11 cellular contexts compared by ENCODE assay signal in the genomic region with DNA sequence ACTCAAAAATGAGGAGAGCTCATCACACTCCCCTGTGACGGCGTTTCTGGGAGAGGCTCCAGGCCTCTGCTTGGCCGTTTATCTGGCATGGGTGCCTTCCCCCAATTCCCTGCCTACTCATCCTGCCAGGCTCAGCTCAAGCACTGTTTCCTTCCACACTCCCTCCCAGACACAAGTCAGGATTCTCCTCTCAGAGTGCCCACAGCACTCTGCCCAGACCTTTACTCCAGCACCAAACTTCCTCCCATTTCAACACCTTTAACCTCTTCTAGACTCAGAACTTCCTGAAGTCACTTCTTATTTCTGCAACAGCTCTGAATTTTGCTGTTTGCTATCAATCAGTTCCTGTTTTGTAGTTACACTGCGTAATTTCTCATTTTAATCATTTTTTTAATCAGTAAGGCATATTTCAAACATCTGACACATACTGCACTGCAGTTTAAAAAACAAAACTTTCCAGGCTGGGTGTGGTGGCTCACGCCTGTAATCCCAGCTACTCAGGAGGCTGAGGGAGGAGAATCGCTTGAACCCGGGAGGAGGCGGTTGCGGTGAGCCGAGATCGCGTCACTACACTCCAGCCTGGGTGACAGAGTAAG. TPM values are rescaled to one million over a fixed set of nuclear protein-coding genes. Genes with fewer than 3 reads are reported as not detected.
DNase-seq lines count a peak whose midpoint lies in the region; ATAC-seq lines count a peak whose summit lies in the region.
"Had no signal": no experiment of that assay in that cellular context is flagged by ENCODE, and none has a peak within 500 bp of the region (broad histone marks: within the 10 kb centered on the region; RNA-seq: fewer than 3 reads in every experiment).

No MANE protein-coding gene starts in this region.

- H3K4me1 ChIP-seq in mucosa of rectum (ENCODE audit: control insufficient read depth in 2 of 2, insufficient read depth in 2 of 2, low read length in 2 of 2): peaks cover 0 to 12% of the 10 kb centered on the region in 2 donors

- no peaks in the 10 kb centered on the region for H3K9me3 Mint-ChIP-seq in activated naive CD8-positive, alpha-beta T cell treated with anti-CD3 and anti-CD28 coated beads, Interleukin-2, amount 10 ng/mL, durations not matched to agents 7 days and 5 days

- peak overlapping the region; percentile 99 for H3K27ac Mint-ChIP-seq in activated naive CD8-positive, alpha-beta T cell treated with anti-CD3 and anti-CD28 coated beads, Interleukin-2, amount 10 ng/mL, durations not matched to agents 7 days and 5 days

- H3K4me3 Mint-ChIP-seq in activated naive CD8-positive, alpha-beta T cell treated with anti-CD3 and anti-CD28 coated beads, Interleukin-2, amount 10 ng/mL, durations not matched to agents 7 days and 5 days: peak overlapping the region; percentile 84

- no peak for ATAC-seq in activated naive CD8-positive, alpha-beta T cell treated with anti-CD3 and anti-CD28 coated beads, Interleukin-2, amount 10 ng/mL, durations not matched to agents 7 days and 5 days (ENCODE audit: low read depth)
- no peak for ATAC-seq in HG03354 (IDR thresholded peaks at IDR 0.05; ENCODE audit: poor library complexity, severe bottlenecking, unreplicated experiment)

- peaks cover 27 to 31% of the 10 kb centered on the region in 2 donors for H3K36me3 ChIP-seq in mucosa of rectum (ENCODE audit: control insufficient read depth in 2 of 2, insufficient read depth in 2 of 2, low read length in 2 of 2)

- peaks cover 49% of the 10 kb centered on the region for H3K4me1 Mint-ChIP-seq in activated naive CD8-positive, alpha-beta T cell treated with anti-CD3 and anti-CD28 coated beads, Interleukin-2, amount 10 ng/mL, durations not matched to agents 7 days and 5 days

- POLR2A ChIA-PET in activated naive CD8-positive, alpha-beta T cell treated with anti-CD3 and anti-CD28 coated beads, Interleukin-2, amount 10 ng/mL, durations not matched to agents 7 days and 5 days (lab: Charles Lee): interaction anchor here (0.7 to 8.9 kb wide), 7 partner anchors 14 to 273 kb away, joined by 3 to 125 read pairs (median 3); a partner anchor contains a TSS

- H3K9ac ChIP-seq in mucosa of rectum (ENCODE audit: low read depth in 1 of 2, low read length in 2 of 2): no peak overlapping the region

- H3K27ac ChIP-seq in mucosa of rectum (ENCODE audit: low read depth in 2 of 2, low read length in 2 of 2): peak overlapping the region; percentile 15 to 25

- H3K9me3 ChIP-seq in mucosa of rectum (ENCODE audit: control insufficient read depth in 2 of 2, low read length in 2 of 2): no peaks in the 10 kb centered on the region
- H3K9me3 ChIP-seq: Caco-2 had no signal

- H3K27me3 Mint-ChIP-seq in activated naive CD8-positive, alpha-beta T cell treated with anti-CD3 and anti-CD28 coated beads, Interleukin-2, amount 10 ng/mL, durations not matched to agents 7 days and 5 days: no peaks in the 10 kb centered on the region

- no peak overlapping the region for H3K4me3 ChIP-seq in mucosa of rectum (ENCODE audit: low read length in 2 of 2)

- H3K36me3 Mint-ChIP-seq in activated naive CD8-positive, alpha-beta T cell treated with anti-CD3 and anti-CD28 coated beads, Interleukin-2, amount 10 ng/mL, durations not matched to agents 7 days and 5 days: peaks cover 34% of the 10 kb centered on the region

- no peaks in the 10 kb centered on the region for H3K27me3 ChIP-seq in mucosa of rectum (ENCODE audit: control insufficient read depth in 2 of 2, insufficient read depth in 2 of 2, low read length in 2 of 2)

- peak; percentile 67 for DNase-seq in Ammon's horn (ENCODE audit: low spot score)
- DNase-seq in OCI-M1 (lab: John Stamatoyannopoulos, UW): peak; percentile 63
- DNase-seq in activated naive CD8-positive, alpha-beta T cell treated with anti-CD3 and anti-CD28 coated beads, Interleukin-2, amount 10 ng/mL, durations not matched to agents 7 days and 5 days: no peak
- no peak for DNase-seq in NCI-H748 treated with DMSO at 0.1 percent for 48 hours (lab: John Stamatoyannopoulos, UW)
- no peak for DNase-seq in D341Med (ENCODE audit: low spot score)
- DNase-seq in NCI-H524 treated with DMSO at 0.1 percent for 48 hours (lab: John Stamatoyannopoulos, UW): no peak
- DNase-seq: Caco-2 had no signal

RNA-seq across cellular contexts. Expression of a gene that starts 16.0 kb away (rescaled TPM):
- 10 to 100 TPM; 25.6 to 27.6 TPM for total RNA-seq in activated naive CD8-positive, alpha-beta T cell treated with anti-CD3 and anti-CD28 coated beads, Interleukin-2, amount 10 ng/mL, durations not matched to agents 7 days and 5 days

RNA-seq across cellular contexts. Expression of a gene that starts 31.6 kb away (rescaled TPM):
- 1 to 10 TPM in 1 of 2 experiments, under 1 TPM in 1; 0.47 to 1.1 TPM for total RNA-seq in activated naive CD8-positive, alpha-beta T cell treated with anti-CD3 and anti-CD28 coated beads, Interleukin-2, amount 10 ng/mL, durations not matched to agents 7 days and 5 days
- total RNA-seq: Caco-2, fibroblast of villous mesenchyme, M059J had no signal

RNA-seq across cellular contexts. Expression of a gene that starts 53.3 kb away (rescaled TPM):
- total RNA-seq in activated naive CD8-positive, alpha-beta T cell treated with anti-CD3 and anti-CD28 coated beads, Interleukin-2, amount 10 ng/mL, durations not matched to agents 7 days and 5 days: under 1 TPM in 1 of 2 experiments, not detected in 1; 0.09 TPM
- total RNA-seq: Caco-2, M059J had no signal

Comparison
In these comparisons a context has a peak if more than half of its experiments do, and no peak if none do; other contexts are left out.
1. DNase-seq: peak in Ammon's horn (single experiment) and OCI-M1 (single experiment); none in activated naive CD8-positive, alpha-beta T cell treated with anti-CD3 and anti-CD28 coated beads, Interleukin-2, amount 10 ng/mL, durations not matched to agents 7 days and 5 days (single experiment), NCI-H748 treated with DMSO at 0.1 percent for 48 hours (single experiment), D341Med (single experiment) and NCI-H524 treated with DMSO at 0.1 percent for 48 hours (single experiment).